ENCODE assay signal across 8 cellular contexts in the genomic region with DNA sequence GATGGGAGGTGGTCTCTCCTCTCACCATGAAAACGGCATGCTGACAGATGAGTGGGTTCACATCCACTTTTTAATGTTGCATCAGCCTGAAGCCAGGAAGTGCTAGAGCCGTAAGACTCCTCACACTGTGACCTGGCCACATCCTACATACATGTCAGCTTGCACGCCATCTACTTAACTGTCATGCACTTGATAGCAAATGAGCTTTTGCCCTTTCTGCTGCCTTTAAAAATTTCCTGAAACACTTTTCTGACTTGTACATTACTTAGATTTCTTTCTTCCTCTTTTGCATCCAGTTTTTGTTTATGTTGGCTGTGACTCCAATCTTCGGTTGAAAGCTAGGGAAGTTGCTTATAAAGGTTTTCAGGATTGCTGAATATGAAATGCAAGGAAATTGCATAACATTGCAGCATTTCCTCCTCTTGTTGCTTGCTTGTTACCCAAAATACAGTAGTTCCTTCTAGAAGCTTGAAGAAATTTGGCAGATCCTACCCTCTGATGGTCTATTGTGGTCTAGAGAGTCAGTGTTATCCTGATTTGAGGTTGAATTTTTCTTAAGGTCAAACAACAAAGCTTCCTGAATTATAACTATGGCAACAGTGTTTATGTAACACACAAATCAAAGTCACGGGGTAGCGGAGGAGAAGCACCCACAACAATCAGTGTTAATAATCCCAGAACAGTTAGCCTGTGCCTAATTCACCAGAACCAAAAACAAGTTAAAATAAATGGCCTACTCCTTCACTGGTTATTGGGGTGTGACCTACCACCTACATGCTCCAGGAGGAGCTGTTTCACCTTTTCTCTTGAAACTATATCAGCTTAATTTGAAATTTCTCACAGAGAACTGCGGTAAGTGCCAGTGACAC.
DNase-seq lines count a peak whose midpoint lies in the region; ATAC-seq and TF ChIP-seq lines count a peak whose summit lies in the region.

No MANE protein-coding gene starts in this region.

- no peaks in the 10 kb centered on the region for H3K36me3 ChIP-seq in adrenal gland (replicated peaks in 1 of 2)
- no peaks in the 10 kb centered on the region for H3K36me3 ChIP-seq in hepatocyte (replicated peaks; ENCODE audit: insufficient read depth, low read depth)
- no peaks in the 10 kb centered on the region for H3K36me3 ChIP-seq in spleen

- peaks cover 6 to 30% of the 10 kb centered on the region in 2 donors for H3K4me1 ChIP-seq in adrenal gland (replicated peaks in 1 of 2)
- peaks cover 7% of the 10 kb centered on the region for H3K4me1 ChIP-seq in hepatocyte (ENCODE audit: insufficient read depth)
- H3K4me1 ChIP-seq in spleen = peaks cover 12 to 92% (median 67%) of the 10 kb centered on the region in 6 donors

- CTCF ChIA-PET in RWPE1 (lab: Yijun Ruan, JAX) = interaction anchor here (0.9 to 1.3 kb wide), 3 partner anchors 23 to 402 kb away, joined by 3 to 6 read pairs (median 4); no protein-coding TSS in a partner anchor

- H3K27me3 ChIP-seq in adrenal gland (no peaks in the 10 kb centered on the region), hepatocyte (no peaks in the 10 kb centered on the region), spleen (replicated peaks in 1 of 7) (no peaks in the 10 kb centered on the region)

- no peak overlapping the region for H3K4me3 ChIP-seq in adrenal gland
- H3K4me3 ChIP-seq in hepatocyte = no peak overlapping the region
- peak overlapping the region in 2 of 8 donors; percentile 4 to 60 for H3K4me3 ChIP-seq in spleen

- no peaks in the 10 kb centered on the region for H4K20me1 ChIP-seq in hepatocyte (ENCODE audit: insufficient read depth, poor library complexity, severe bottlenecking)

- peak; percentile 78 for ATAC-seq in GM19395 (IDR thresholded peaks at IDR 0.05; ENCODE audit: unreplicated experiment)
- ATAC-seq in HG03442 (IDR thresholded peaks at IDR 0.05; ENCODE audit: unreplicated experiment) = peak; percentile 77

- intact Hi-C loops in adrenal gland (cut with DNase I) = loop anchor here (10.0 kb wide), 2 partner anchors 402 to 822 kb away; partner anchors contain the start of gene NR3C1 (in 1 of the 2)
- intact Hi-C loops in spleen (cut with DNase I; ENCODE audit: low total_unique reads) = no loop called here

- TF ChIP-seq CTCF in RWPE1 (conservative IDR thresholded peaks at IDR 0.05; ENCODE audit: low read depth) (peak; percentile 51), adrenal gland (IDR thresholded peaks at IDR 0.05) (peak; percentile 26 to 64 (median 54)), hepatocyte (IDR thresholded peaks at IDR 0.05; ENCODE audit: poor library complexity) (peak; percentile 53), spleen (IDR thresholded peaks at IDR 0.05 in 8 of 11, conservative IDR thresholded peaks at IDR 0.05 in 3 of 11) (peak in 10 of 11 experiments; percentile 33 to 65 (median 58))

- no peak for TF ChIP-seq POLR2A in adrenal gland (IDR thresholded peaks at IDR 0.05)
- no peak for TF ChIP-seq POLR2A in spleen (IDR thresholded peaks at IDR 0.05)

- no peaks in the 10 kb centered on the region for H3K9me3 ChIP-seq in adrenal gland (replicated peaks in 1 of 3)
- no peaks in the 10 kb centered on the region for H3K9me3 ChIP-seq in hepatocyte (ENCODE audit: low read depth)
- no peaks in the 10 kb centered on the region for H3K9me3 ChIP-seq in spleen

- POLR2A ChIA-PET in RWPE1 (lab: Yijun Ruan, JAX; ENCODE audit: low non-redundant PET) = no interaction called here

- H2AFZ ChIP-seq in hepatocyte = no peak overlapping the region

- DNase-seq in DMS53 (lab: John Stamatoyannopoulos, UW) (peak; percentile 70), RWPE1 (ENCODE audit: low spot score) (peak; percentile 30), adrenal gland (peak in 5 of 7 donors; percentile 23 to 56 (median 35)), hepatocyte (ENCODE audit: low spot score) (no peak), spleen (peak; percentile 74), COLO668 (lab: John Stamatoyannopoulos, UW; ENCODE audit: unreplicated experiment) (no peak)

- WGBS in adrenal gland, 4 donors = 29 to 37% (median 36%) methylated on average over 7 of the region's 7 CpGs
- WGBS in hepatocyte (ENCODE audit: low lambda C conversion rate, missing lambda C conversion rate) = 67% methylated on average over 7 of the region's 7 CpGs
- WGBS in spleen, 5 donors = 9 to 14% (median 10%) methylated on average over 7 of the region's 7 CpGs

- peak overlapping the region; percentile 18 for H3K4me2 ChIP-seq in hepatocyte

- no peaks in the 10 kb centered on the region for H3K79me2 ChIP-seq in hepatocyte

- peak overlapping the region; percentile 63 for H3K27ac ChIP-seq in RWPE1
- peak overlapping the region in 2 of 5 donors; percentile 53 to 63 for H3K27ac ChIP-seq in adrenal gland
- peak overlapping the region; percentile 19 for H3K27ac ChIP-seq in hepatocyte
- H3K27ac ChIP-seq in spleen = peak overlapping the region; percentile 68 to 90 (median 84)

- H3K9me2 ChIP-seq in hepatocyte (replicated peaks; ENCODE audit: insufficient read depth) = no peaks in the 10 kb centered on the region

Comparison
In these comparisons a context has a peak if more than half of its experiments do, and no peak if none do; other contexts are left out.
1. DNase-seq: peak in DMS53 (single experiment), RWPE1 (single experiment), adrenal gland (5 of 7) and spleen (single experiment); none in hepatocyte (single experiment) and COLO668 (single experiment).
2. Peak in every context shown above with its lines, with median percentiles within 50 percentile points of each other: CTCF ChIP-seq.